ENCODE assay signal across 8 cellular contexts in the genomic region with DNA sequence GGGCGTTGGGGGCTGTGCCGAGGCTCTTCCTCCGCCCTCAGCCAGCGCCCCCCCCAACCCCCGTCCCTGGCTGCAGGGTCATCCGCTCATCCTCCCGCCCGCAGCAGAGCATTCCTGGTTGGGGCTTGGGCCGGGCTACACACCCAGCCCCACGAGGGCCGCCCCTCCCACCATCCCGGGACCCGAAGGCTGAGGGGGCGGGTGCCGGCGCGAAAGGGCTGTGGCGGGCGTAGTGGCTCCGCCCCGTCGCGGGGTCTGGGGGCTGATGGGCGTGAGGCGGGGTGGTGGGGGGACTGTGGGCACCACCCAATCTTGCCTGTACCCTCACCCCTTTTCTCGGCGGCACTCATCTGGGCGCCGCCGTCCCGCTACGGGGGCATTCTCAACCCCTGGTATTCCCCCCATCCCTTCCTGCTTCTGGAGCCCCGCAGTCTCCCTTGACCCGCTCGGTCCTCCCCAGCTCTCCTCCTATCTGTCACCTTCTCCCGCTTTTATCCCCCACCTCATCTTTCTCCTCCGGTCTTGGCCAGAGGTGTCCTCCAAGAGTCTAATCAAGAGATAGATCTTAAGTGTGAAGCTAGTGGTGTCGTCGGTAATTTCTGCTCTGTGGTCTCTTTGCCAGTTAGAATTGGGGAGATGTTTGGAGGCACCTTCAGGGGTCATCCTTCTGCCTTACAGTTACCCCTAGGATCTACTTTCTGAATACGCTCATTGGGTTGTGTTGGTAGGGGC. TPM values are rescaled to one million over a fixed set of nuclear protein-coding genes. Genes with fewer than 3 reads are reported as not detected.
DNase-seq lines count a peak whose midpoint lies in the region; ATAC-seq and TF ChIP-seq lines count a peak whose summit lies in the region.

No MANE protein-coding gene starts in this region.

- DNase-seq in GM03348 (ENCODE audit: low spot score), result peak; percentile 90
- DNase-seq in T follicular helper cell (ENCODE audit: low read depth), result peak; percentile 47
- DNase-seq in effector memory CD4-positive, alpha-beta T cell, result peak in 1 of 3 donors; percentile 0
- DNase-seq in testis, result no peak
- DNase-seq in middle frontal gyrus (ENCODE audit: extremely low spot score, low spot score), result no peak

- H3K4me3 ChIP-seq in effector memory CD4-positive, alpha-beta T cell (ENCODE audit: insufficient read depth, low read depth, low read length, poor library complexity, severe bottlenecking), result peak overlapping the region; percentile 82
- H3K4me3 ChIP-seq in mesodermal cell (ENCODE audit: extremely low read depth, insufficient read depth, low read length, poor library complexity, severe bottlenecking) (peak overlapping the region; percentile 65), testis (peak overlapping the region; percentile 78 to 96)

- no peaks in the 10 kb centered on the region for H3K9me3 ChIP-seq in effector memory CD4-positive, alpha-beta T cell (ENCODE audit: control insufficient read depth, low read length)
- no peaks in the 10 kb centered on the region for H3K9me3 ChIP-seq in mesodermal cell (ENCODE audit: control insufficient read depth, low read length)
- no peaks in the 10 kb centered on the region for H3K9me3 ChIP-seq in testis

- no peak for TF ChIP-seq POLR2A in testis (IDR thresholded peaks at IDR 0.05)

- ATAC-seq in GM21390 (IDR thresholded peaks at IDR 0.05; ENCODE audit: unreplicated experiment) (peak; percentile 36), HG03565 (IDR thresholded peaks at IDR 0.05; ENCODE audit: unreplicated experiment) (peak; percentile 12)

- intact Hi-C loops in testis (cut with DNase I; ENCODE audit: low total_unique reads), result no loop called here

- peak overlapping the region; percentile 87 for H3K27ac ChIP-seq in effector memory CD4-positive, alpha-beta T cell (ENCODE audit: insufficient read depth, low read length, poor library complexity, severe bottlenecking)
- peak overlapping the region; percentile 99 for H3K27ac ChIP-seq in mesodermal cell (ENCODE audit: low read depth, low read length, severe bottlenecking)
- H3K27ac ChIP-seq in testis, result peak overlapping the region; percentile 86 to 98

- H3K4me1 ChIP-seq in effector memory CD4-positive, alpha-beta T cell (ENCODE audit: control insufficient read depth, insufficient read depth, low read length, poor library complexity, severe bottlenecking), result peaks cover 4% of the 10 kb centered on the region
- H3K4me1 ChIP-seq in mesodermal cell (ENCODE audit: control insufficient read depth, insufficient read depth, low read length, poor library complexity, severe bottlenecking), result no peaks in the 10 kb centered on the region
- H3K4me1 ChIP-seq in testis, result peaks cover 10% of the 10 kb centered on the region

- no peaks in the 10 kb centered on the region for H3K27me3 ChIP-seq in effector memory CD4-positive, alpha-beta T cell (replicated peaks; ENCODE audit: control insufficient read depth, insufficient read depth, low read length, poor library complexity, severe bottlenecking)
- H3K27me3 ChIP-seq in testis, result no peaks in the 10 kb centered on the region

- TF ChIP-seq CTCF in testis (IDR thresholded peaks at IDR 0.05), result no peak

- 2% methylated on average over 10 of the region's 40 CpGs for WGBS in mesodermal cell (ENCODE audit: insufficient coverage in 2 of 2), 2 experiments
- 2 to 3% methylated on average over 15 to 30 of the region's 40 CpGs for WGBS in testis, 2 donors

- H3K36me3 ChIP-seq in effector memory CD4-positive, alpha-beta T cell (ENCODE audit: control insufficient read depth, insufficient read depth, low read length), result no peaks in the 10 kb centered on the region
- H3K36me3 ChIP-seq in mesodermal cell (ENCODE audit: control insufficient read depth, insufficient read depth, low read length) (no peaks in the 10 kb centered on the region), testis (ENCODE audit: low read depth, missing control alignments) (no peaks in the 10 kb centered on the region)

RNA-seq across cellular contexts. Expression of a gene that starts 1.6 kb away (rescaled TPM):
- 10.2 TPM for polyA plus RNA-seq in mesodermal cell (2013, experiment 1 of 2)
- polyA plus RNA-seq in mesodermal cell (2013, experiment 2 of 2), result 12.3 TPM
- total RNA-seq in testis, result 10 to 100 TPM; 39.8 to 40.4 TPM
- polyA plus RNA-seq in testis (ENCODE audit: insufficient read depth, low read depth, low replicate concordance), result 17.5 TPM

Comparison
In these comparisons a context has a peak if more than half of its experiments do, and no peak if none do; other contexts are left out.
1. DNase-seq: peak in GM03348 (single experiment) and T follicular helper cell (single experiment); none in testis (single experiment) and middle frontal gyrus (single experiment).
2. Peak in every context shown above with its lines, with median percentiles within 50 percentile points of each other: H3K27ac ChIP-seq and H3K4me3 ChIP-seq.